ENCODE assay signal across 8 cellular contexts in genomic region chr3:13069495-13069894, GRCh38. TPM values are rescaled to one million over a fixed set of nuclear protein-coding genes. Genes with fewer than 3 reads are reported as not detected.
DNase-seq lines count a peak whose midpoint lies in the region; ATAC-seq, FAIRE-seq and TF ChIP-seq lines count a peak whose summit lies in the region.

No MANE protein-coding gene starts in this region.

- in situ Hi-C loops in transverse colon (cut with MboI; ENCODE audit: low pct_ligation_motif_present in 1 of 4, low pct_unique_long_range_greater_than_20kb in 1 of 4, low sequenced_read_pairs in 3 of 4): no loop called here

- H3K27me3 ChIP-seq in CD4-positive, CD25-positive, alpha-beta regulatory T cell (ENCODE audit: control insufficient read depth, insufficient read depth, low read length): peaks cover under 1% of the 10 kb centered on the region
- H3K27me3 ChIP-seq in Loucy (ENCODE audit: insufficient read depth, low read length, poor library complexity, severe bottlenecking): no peaks in the 10 kb centered on the region
- peaks cover 27% of the 10 kb centered on the region for H3K27me3 ChIP-seq in transverse colon

- peak overlapping the region; percentile 30 for H3K27ac ChIP-seq in CD4-positive, CD25-positive, alpha-beta regulatory T cell (ENCODE audit: insufficient read depth, low read length, poor library complexity, severe bottlenecking)
- H3K27ac ChIP-seq in transverse colon: no peak overlapping the region
- H3K27ac ChIP-seq in kidney (ENCODE audit: low read depth in 2 of 2, low read length in 2 of 2): no peak overlapping the region

- H2AFZ ChIP-seq in Loucy (ENCODE audit: low read length): no peak overlapping the region

- H3K79me2 ChIP-seq in Loucy (ENCODE audit: insufficient read depth, low read length): peaks cover 85% of the 10 kb centered on the region

- H3K4me1 ChIP-seq in CD4-positive, CD25-positive, alpha-beta regulatory T cell (ENCODE audit: control insufficient read depth, insufficient read depth, low read length, poor library complexity, severe bottlenecking): peaks cover 43% of the 10 kb centered on the region
- H3K4me1 ChIP-seq in Loucy (ENCODE audit: insufficient read depth, low read length, poor library complexity, severe bottlenecking) (peaks cover 72% of the 10 kb centered on the region), transverse colon (peaks cover 3 to 13% (median 7%) of the 10 kb centered on the region in 4 donors), kidney (ENCODE audit: control insufficient read depth in 1 of 2, insufficient read depth in 1 of 2, low read depth in 1 of 2, low read length in 2 of 2) (no peaks in the 10 kb centered on the region)

- no peak for TF ChIP-seq POLR2A in transverse colon (IDR thresholded peaks at IDR 0.05)

- 81% methylated on average over 4 of the region's 4 CpGs; no CpG with 5 or more reads in 1 of the 2 donors for WGBS in transverse colon (ENCODE audit: low coverage in 1 of 2), 2 donors

- H3K9me3 Mint-ChIP-seq in CD4-positive, CD25-positive, alpha-beta regulatory T cell: no peaks in the 10 kb centered on the region
- no peaks in the 10 kb centered on the region for H3K9me3 Mint-ChIP-seq in activated naive CD4-positive, alpha-beta T cell treated with anti-CD3 and anti-CD28 coated beads, Interleukin-2, amount 50 U/mL, for 24 hours

- FAIRE-seq in kidney (lab: Jason Lieb, UNC): no peak

- no peaks in the 10 kb centered on the region; the same call in 1 of the 2 replicates for H3F3A ChIP-seq in Loucy (ENCODE audit: low read depth)

- H3K27ac Mint-ChIP-seq in CD4-positive, CD25-positive, alpha-beta regulatory T cell: peak overlapping the region; percentile 94 to 96 (median 96)
- peak overlapping the region; percentile 51 for H3K27ac Mint-ChIP-seq in activated naive CD4-positive, alpha-beta T cell treated with anti-CD3 and anti-CD28 coated beads, Interleukin-2, amount 50 U/mL, for 24 hours

- H4K20me1 ChIP-seq in Loucy (ENCODE audit: insufficient read depth, low read length, poor library complexity, severe bottlenecking): no peaks in the 10 kb centered on the region

- TF ChIP-seq EP300 in transverse colon (IDR thresholded peaks at IDR 0.05; ENCODE audit: low read depth): no peak

- ATAC-seq in CD4-positive, CD25-positive, alpha-beta regulatory T cell (ENCODE audit: low read depth in 2 of 2): peak; percentile 80 to 82
- ATAC-seq in GM19463 (IDR thresholded peaks at IDR 0.05; ENCODE audit: unreplicated experiment): peak; percentile 40

- intact Hi-C loops in transverse colon (cut with DNase I; ENCODE audit: low total_unique reads) (no loop called here), kidney (cut with DNase I) (no loop called here)

- no peaks in the 10 kb centered on the region for H3K36me3 ChIP-seq in CD4-positive, CD25-positive, alpha-beta regulatory T cell (ENCODE audit: control insufficient read depth, insufficient read depth, low read length)
- no peaks in the 10 kb centered on the region for H3K36me3 ChIP-seq in Loucy (ENCODE audit: insufficient read depth, low read length)
- H3K36me3 ChIP-seq in transverse colon: no peaks in the 10 kb centered on the region
- no peaks in the 10 kb centered on the region for H3K36me3 ChIP-seq in kidney (ENCODE audit: control insufficient read depth in 1 of 2, insufficient read depth in 2 of 2, low read length in 2 of 2)

- no peaks in the 10 kb centered on the region for H3K9me2 ChIP-seq in Loucy (replicated peaks; ENCODE audit: low read depth, low read length)

- peak overlapping the region; percentile 91 for H3K4me2 ChIP-seq in Loucy (ENCODE audit: low read depth, low read length, poor library complexity, severe bottlenecking)

- H3K4me1 Mint-ChIP-seq in CD4-positive, CD25-positive, alpha-beta regulatory T cell: peaks cover 5 to 61% (median 30%) of the 10 kb centered on the region in 4 donors
- H3K4me1 Mint-ChIP-seq in activated naive CD4-positive, alpha-beta T cell treated with anti-CD3 and anti-CD28 coated beads, Interleukin-2, amount 50 U/mL, for 24 hours: peaks cover 42% of the 10 kb centered on the region

- no peaks in the 10 kb centered on the region for H3K36me3 Mint-ChIP-seq in CD4-positive, CD25-positive, alpha-beta regulatory T cell
- no peaks in the 10 kb centered on the region for H3K36me3 Mint-ChIP-seq in activated naive CD4-positive, alpha-beta T cell treated with anti-CD3 and anti-CD28 coated beads, Interleukin-2, amount 50 U/mL, for 24 hours

- peak overlapping the region; percentile 81 for H3K9ac ChIP-seq in Loucy (ENCODE audit: low read depth, low read length, poor library complexity, severe bottlenecking)
- H3K9ac ChIP-seq in kidney (ENCODE audit: low read length in 2 of 2): no peak overlapping the region

- H3K27me3 Mint-ChIP-seq in CD4-positive, CD25-positive, alpha-beta regulatory T cell: peaks cover 2% of the 10 kb centered on the region
- peaks cover 6% of the 10 kb centered on the region for H3K27me3 Mint-ChIP-seq in activated naive CD4-positive, alpha-beta T cell treated with anti-CD3 and anti-CD28 coated beads, Interleukin-2, amount 50 U/mL, for 24 hours

- H3K9me3 ChIP-seq in CD4-positive, CD25-positive, alpha-beta regulatory T cell (ENCODE audit: control insufficient read depth in 2 of 2, low read length in 2 of 2): no peaks in the 10 kb centered on the region
- H3K9me3 ChIP-seq in Loucy (ENCODE audit: insufficient read depth, low read depth, low read length) (no peaks in the 10 kb centered on the region), transverse colon (no peaks in the 10 kb centered on the region), kidney (ENCODE audit: control insufficient read depth in 1 of 2, low read length in 2 of 2) (no peaks in the 10 kb centered on the region)

- peak overlapping the region; percentile 53 for H3K4me3 ChIP-seq in CD4-positive, CD25-positive, alpha-beta regulatory T cell (ENCODE audit: low read depth, low read length)
- H3K4me3 ChIP-seq in Loucy (ENCODE audit: low read length, poor library complexity, severe bottlenecking) (peak overlapping the region; percentile 70), transverse colon (no peak overlapping the region), kidney (ENCODE audit: low read length in 2 of 2) (no peak overlapping the region)

- DNase-seq in CD4-positive, CD25-positive, alpha-beta regulatory T cell: peak in 2 of 3 donors; percentile 63 to 90
- peak; percentile 37 for DNase-seq in transverse colon
- DNase-seq in NCI-H446 (lab: John Stamatoyannopoulos, UW): no peak
- DNase-seq in kidney: no peak
- no peak for DNase-seq in 8988T

- peak overlapping the region in 3 of 4 donors; percentile 62 to 85 (median 74) for H3K4me3 Mint-ChIP-seq in CD4-positive, CD25-positive, alpha-beta regulatory T cell
- H3K4me3 Mint-ChIP-seq in activated naive CD4-positive, alpha-beta T cell treated with anti-CD3 and anti-CD28 coated beads, Interleukin-2, amount 50 U/mL, for 24 hours: peak overlapping the region; percentile 33

- no peak for TF ChIP-seq CTCF in Loucy (conservative IDR thresholded peaks at IDR 0.05; ENCODE audit: low read length)
- no peak for TF ChIP-seq CTCF in transverse colon (IDR thresholded peaks at IDR 0.05)
- no peak for TF ChIP-seq CTCF in kidney (IDR thresholded peaks at IDR 0.05; ENCODE audit: borderline replicate concordance, extremely low read depth, insufficient read depth)

RNA-seq across cellular contexts. Expression of gene IQSEC1, which starts 3.7 kb away (rescaled TPM):
- 131 TPM for total RNA-seq in CD4-positive, CD25-positive, alpha-beta regulatory T cell
- 10 to 100 TPM; 17.7 to 23.7 (median 21.0) TPM for polyA plus RNA-seq in CD4-positive, CD25-positive, alpha-beta regulatory T cell
- total RNA-seq in transverse colon (10 to 100 TPM; 24.0 to 43.0 (median 31.8) TPM), kidney (45.7 TPM)
- polyA plus RNA-seq in kidney (ENCODE audit: insufficient read depth, low read depth, low replicate concordance): 15.1 TPM

Comparison
In these comparisons a context has a peak if more than half of its experiments do, and no peak if none do; other contexts are left out.
1. DNase-seq: peak in CD4-positive, CD25-positive, alpha-beta regulatory T cell (2 of 3) and transverse colon (single experiment); none in NCI-H446 (0 of 2), kidney (single experiment) and 8988T (single experiment).
2. H3K4me3 ChIP-seq: peak in CD4-positive, CD25-positive, alpha-beta regulatory T cell (single experiment) and Loucy (single experiment); none in transverse colon (0 of 4) and kidney (0 of 2).